Comparison of ENCODE assay signal across 18 cellular contexts in genomic region chr7:44482502-44483485, GRCh38. TPM values are rescaled to one million over a fixed set of nuclear protein-coding genes. Genes with fewer than 3 reads are reported as not detected.
DNase-seq lines count a peak whose midpoint lies in the region; ATAC-seq, FAIRE-seq and TF ChIP-seq lines count a peak whose summit lies in the region.
"Had no signal": no experiment of that assay in that cellular context is flagged by ENCODE, and none has a peak within 500 bp of the region (broad histone marks: within the 10 kb centered on the region; RNA-seq: fewer than 3 reads in every experiment).

No MANE protein-coding gene starts in this region.

- TF ChIP-seq CTCF in cardiac muscle cell (IDR thresholded peaks at IDR 0.05; ENCODE audit: low read depth, low read length) (no peak), HEK293 (tag by site-specific recombination; IDR thresholded peaks at IDR 0.05) (no peak), K562 (IDR thresholded peaks at IDR 0.05 in 2 of 3, conservative IDR thresholded peaks at IDR 0.05 in 1 of 3; ENCODE audit: insufficient read depth in 2 of 3, low read depth in 1 of 3, low read length in 3 of 3) (no peak)

- CTCF ChIA-PET in HEK293 (lab: Yijun Ruan, JAX): interaction anchor here (0.8 kb wide), 1 partner anchor 52 kb away, joined by 3 read pairs; no protein-coding TSS in a partner anchor
- CTCF ChIA-PET in K562 (lab: Yijun Ruan, JAX; ENCODE audit: low intra/inter-chr PET ratio): no interaction called here

- no peak overlapping the region for H3K9ac ChIP-seq in K562 (ENCODE audit: insufficient read depth in 1 of 2, low read depth in 2 of 2, low read length in 2 of 2)

- H3K4me2 ChIP-seq in K562 (ENCODE audit: insufficient read depth, low read length): no peak overlapping the region

- 100% methylated on average over 2 of the region's 2 CpGs for WGBS in K562 (ENCODE audit: insufficient coverage, low coverage, missing lambda C conversion rate)

- H3K9me3 ChIP-seq in cardiac muscle cell (ENCODE audit: low read depth) (no peaks in the 10 kb centered on the region), HEK293 (ENCODE audit: control insufficient read depth, insufficient read depth, low read depth, low read length) (no peaks in the 10 kb centered on the region), K562 (replicated peaks; ENCODE audit: control insufficient read depth, insufficient read depth, low read depth, low read length) (peaks cover 9% of the 10 kb centered on the region)
- H3K9me3 ChIP-seq: Caco-2, HAP-1 had no signal

- H3K27ac ChIP-seq in cardiac muscle cell (peak overlapping the region; percentile 92), HEK293 (ENCODE audit: extremely low read depth, low read depth, low read length) (no peak overlapping the region), K562 (ENCODE audit: extremely low read depth, low read depth, low read length) (no peak overlapping the region)
- H3K27ac ChIP-seq: HL-60 had no signal

- TF ChIP-seq RAD21 in K562 (CRISPR knock-in tag; conservative IDR thresholded peaks at IDR 0.05 in 1 of 2, IDR thresholded peaks at IDR 0.05 in 1 of 2): no peak

- no peak overlapping the region for H2AFZ ChIP-seq in K562 (ENCODE audit: low read depth, low read length)

- FAIRE-seq in K562 (lab: Jason Lieb, UNC): peak; percentile 26
- FAIRE-seq: A204.1, H1 had no signal

- in situ Hi-C loops in K562 (cut with MboI): no loop called here

- no peak for DNase-seq in cardiac muscle cell (ENCODE audit: low read depth in 1 of 2, low spot score in 1 of 2)
- no peak for DNase-seq in Right ventricle myocardium superior
- DNase-seq in K562 (ENCODE audit: extremely low read depth in 1 of 4, low spot score in 3 of 4): no peak
- no peak for DNase-seq in DMS153 (lab: John Stamatoyannopoulos, UW)
- no peak for DNase-seq in T1000 (lab: John Stamatoyannopoulos, UW)
- DNase-seq: C1 segment of cervical spinal cord; Caco-2; CD8-positive, alpha-beta memory T cell; DMS53; GF-D8; HFFc6 had no signal

- ATAC-seq in Right ventricle myocardium superior (ENCODE audit: poor library complexity): no peak
- ATAC-seq in K562: no peak
- ATAC-seq in HG02970 (IDR thresholded peaks at IDR 0.05; ENCODE audit: low FRiP score, unreplicated experiment): no peak

- H3K27me3 ChIP-seq in cardiac muscle cell (no peaks in the 10 kb centered on the region), K562 (ENCODE audit: control insufficient read depth in 2 of 2, insufficient read depth in 2 of 2, low read length in 2 of 2) (no peaks in the 10 kb centered on the region)

- no TSS peak for BruUV-seq in K562 (replicated peaks; lab: Mats Ljungman, UMichigan)

- peaks cover 32% of the 10 kb centered on the region for H3K79me2 ChIP-seq in K562 (ENCODE audit: control insufficient read depth, insufficient read depth, low read length)

- intact Hi-C loops in Right ventricle myocardium superior (cut with DNase I): no loop called here
- intact Hi-C loops in K562 (cut with micrococcal nuclease): no loop called here

- no peaks in the 10 kb centered on the region for H4K20me1 ChIP-seq in K562 (replicated peaks; ENCODE audit: control insufficient read depth, insufficient read depth, low read length)

- H3K4me1 ChIP-seq in cardiac muscle cell (ENCODE audit: low read depth) (peaks cover 39% of the 10 kb centered on the region), HEK293 (ENCODE audit: control insufficient read depth, insufficient read depth, low read length) (no peaks in the 10 kb centered on the region), K562 (replicated peaks in 1 of 2; ENCODE audit: control insufficient read depth in 2 of 2, insufficient read depth in 2 of 2, low read length in 2 of 2) (no peaks in the 10 kb centered on the region; a peak in 1 of 5 replicates)
- H3K4me1 ChIP-seq: Caco-2, HAP-1 had no signal

- TF ChIP-seq POLR2A in K562 (conservative IDR thresholded peaks at IDR 0.05): no peak

- POLR2A ChIA-PET in HEK293 (lab: Yijun Ruan, JAX) (no interaction called here), K562 (lab: Yijun Ruan, JAX) (interaction anchor here (0.6 kb wide), 1 partner anchor 10 kb away, joined by 3 read pairs; no protein-coding TSS in a partner anchor)

- TF ChIP-seq EP300 in K562 (IDR thresholded peaks at IDR 0.05; ENCODE audit: low read length): no peak

- H3K9me1 ChIP-seq in K562 (ENCODE audit: control insufficient read depth, insufficient read depth, low read length): no peaks in the 10 kb centered on the region

- H3K36me3 ChIP-seq in cardiac muscle cell (peaks cover 30% of the 10 kb centered on the region), HEK293 (ENCODE audit: control insufficient read depth in 2 of 2, insufficient read depth in 1 of 2, low read length in 2 of 2) (peaks cover 70% of the 10 kb centered on the region in 2 experiments), K562 (ENCODE audit: control insufficient read depth, insufficient read depth, low read length) (peaks cover 78% of the 10 kb centered on the region)

- H3K4me3 ChIP-seq in cardiac muscle cell (no peak overlapping the region), HEK293 (ENCODE audit: low read depth, low read length) (no peak overlapping the region), K562 (no peak overlapping the region)
- H3K4me3 ChIP-seq: HAP-1 had no signal

TF ChIP-seq in HEK293, 187 proteins besides CTCF, POLR2A, EP300 and RAD21 (continues in another document):
- TF ChIP-seq ZNF791 (tag by site-specific recombination; IDR thresholded peaks at IDR 0.05): no peak
- TF ChIP-seq ZNF362 (tag by site-specific recombination; IDR thresholded peaks at IDR 0.05): 0 out of 2 replicates have a peak, but pooled peaks have one; percentile 48

TF ChIP-seq in K562, 482 proteins besides CTCF, POLR2A, EP300 and RAD21 (continues in another document):
- TF ChIP-seq MAFG (tag; conservative IDR thresholded peaks at IDR 0.05) (no peak), DPF2 (IDR thresholded peaks at IDR 0.05) (no peak), CBX3 (IDR thresholded peaks at IDR 0.05; ENCODE audit: borderline replicate concordance in 1 of 2, low read length in 2 of 2) (peak in 1 of 2 experiments; percentile 94; a peak in 2 of 3 replicates), HES1 (IDR thresholded peaks at IDR 0.05; ENCODE audit: low read depth) (no peak), ZNF785 (CRISPR knock-in tag; IDR thresholded peaks at IDR 0.05) (no peak), TRIM24 (IDR thresholded peaks at IDR 0.05) (peak in 1 of 2 experiments; percentile 44; a peak in 1 of 4 replicates)

RNA-seq across cellular contexts. Expression of gene NUDCD3, which starts 7.7 kb away (rescaled TPM):
- total RNA-seq in cardiac muscle cell (42.6 and 44.8 TPM in 2 replicates), Right ventricle myocardium superior (107 TPM), K562 (2014; rRNA removed) (38.9 and 44.2 TPM in 2 replicates), K562 (2014; rRNA removed; fragmentation: Illumina TruSeq; extraction: Trizol) (34.1 and 34.5 TPM in 2 replicates), K562 (2015; rRNA removed; fragmentation: Illumina TruSeq; extraction: Trizol) (32.2 and 36.5 TPM in 2 replicates), K562 (2021) (64.2 and 67.5 TPM in 2 replicates)
- polyA plus RNA-seq in cardiac muscle cell (98.7 and 122 TPM in 2 replicates), K562 (2011; rRNA removed) (44.1 and 48.8 TPM in 2 replicates), K562 (2014; fragmentation: Illumina TruSeq; extraction: Trizol) (36.6 and 42.6 TPM in 2 replicates), K562 (2014; fragmentation: Nextera tagmentation; extraction: Ambion mirVana) (10 to 100 TPM; 24.8 to 51.1 TPM), K562 (2014; rRNA removed) (33.2 and 37.9 TPM in 2 replicates)
- 63.6 and 73.8 TPM in 2 replicates for total RNA-seq in K562 (2011; cell fraction: chromatin; rRNA removed; ENCODE audit: low replicate concordance)
- 37.4 and 47.0 TPM in 2 replicates for total RNA-seq in K562 (2011; cell fraction: nucleolus; rRNA removed)
- 50.4 and 63.1 TPM in 2 replicates for total RNA-seq in K562 (2011; cell fraction: nucleoplasm; rRNA removed)
- 31.6 and 43.3 TPM in 2 replicates for polyA plus RNA-seq in K562 (2011; cell fraction: cytosol; rRNA removed)
- polyA plus RNA-seq in K562 (2011; cell fraction: nucleus; rRNA removed): 40.4 and 53.9 TPM in 2 replicates
- polyA plus RNA-seq in K562 (2012): 43.7 and 44.4 TPM in 2 replicates
- 87.8 and 95.8 TPM in 2 replicates for polyA minus RNA-seq in K562 (2011; rRNA and poly(A)+ RNA removed)
- 34.4 and 44.3 TPM in 2 replicates for polyA minus RNA-seq in K562 (2011; cell fraction: cytosol; rRNA and poly(A)+ RNA removed)
- 27.1 and 34.5 TPM in 2 replicates for polyA minus RNA-seq in K562 (2011; cell fraction: nucleus; rRNA and poly(A)+ RNA removed)

RNA-seq across cellular contexts. Expression of gene NPC1L1, which starts 58.3 kb away (rescaled TPM):
- total RNA-seq in cardiac muscle cell (0.21 TPM in 1 of 2 replicates, not detected in the other), Right ventricle myocardium superior (0.13 TPM), K562 (2014; rRNA removed) (0.18 TPM in 1 of 2 replicates, not detected in the other), K562 (2014; rRNA removed; fragmentation: Illumina TruSeq; extraction: Trizol) (not detected in 2 replicates), K562 (2015; rRNA removed; fragmentation: Illumina TruSeq; extraction: Trizol) (not detected in 2 replicates), K562 (2021) (0.02 and 0.07 TPM in 2 replicates)
- polyA plus RNA-seq in cardiac muscle cell (not detected in 2 replicates), K562 (2011; rRNA removed) (0.08 and 0.14 TPM in 2 replicates), K562 (2014; fragmentation: Illumina TruSeq; extraction: Trizol) (0.01 and 0.06 TPM in 2 replicates), K562 (2014; fragmentation: Nextera tagmentation; extraction: Ambion mirVana) (not detected), K562 (2014; rRNA removed) (0.07 TPM in 1 of 2 replicates, not detected in the other)
- 0.26 and 0.81 TPM in 2 replicates for total RNA-seq in K562 (2011; cell fraction: chromatin; rRNA removed; ENCODE audit: low replicate concordance)
- total RNA-seq in K562 (2011; cell fraction: nucleolus; rRNA removed): 0.33 and 0.39 TPM in 2 replicates
- 0.15 and 0.37 TPM in 2 replicates for total RNA-seq in K562 (2011; cell fraction: nucleoplasm; rRNA removed)
- polyA plus RNA-seq in K562 (2011; cell fraction: cytosol; rRNA removed): 0.10 and 0.18 TPM in 2 replicates
- 0.74 and 1.1 TPM in 2 replicates for polyA plus RNA-seq in K562 (2011; cell fraction: nucleus; rRNA removed)
- polyA plus RNA-seq in K562 (2012): 0.08 and 0.11 TPM in 2 replicates
- polyA minus RNA-seq in K562 (2011; rRNA and poly(A)+ RNA removed): 0.06 and 0.11 TPM in 2 replicates
- not detected in 2 replicates for polyA minus RNA-seq in K562 (2011; cell fraction: cytosol; rRNA and poly(A)+ RNA removed)
- polyA minus RNA-seq in K562 (2011; cell fraction: nucleus; rRNA and poly(A)+ RNA removed): 0.13 and 0.44 TPM in 2 replicates
- total RNA-seq: B cell; CD8-positive, alpha-beta memory T cell; HFFc6 had no signal
- polyA plus RNA-seq: CD8-positive, alpha-beta memory T cell had no signal
